Comparison of ENCODE assay signal across 19 cellular contexts in genomic region chr2:186027922-186028321, GRCh38.
A peak's percentile ranks its signal among the peaks of the same experiment; 100 is the strongest.
DNase-seq lines count a peak whose midpoint lies in the region; ATAC-seq and TF ChIP-seq lines count a peak whose summit lies in the region.
"Had no signal": no experiment of that assay in that cellular context is flagged by ENCODE, and none has a peak within 500 bp of the region (broad histone marks: within the 10 kb centered on the region; RNA-seq: fewer than 3 reads in every experiment).

No MANE protein-coding gene starts in this region.

- H3K4me1 ChIP-seq in neural progenitor cell, result no peaks in the 10 kb centered on the region
- H3K4me1 ChIP-seq: body of pancreas, colonic mucosa had no signal

- H3K36me3 Mint-ChIP-seq in neural progenitor cell (no peaks in the 10 kb centered on the region), HFFc6 (ENCODE audit: low read depth) (no peaks in the 10 kb centered on the region)

- peak; percentile 59 for ATAC-seq in GM18907 (IDR thresholded peaks at IDR 0.05; ENCODE audit: unreplicated experiment)
- ATAC-seq in HG02642 (IDR thresholded peaks at IDR 0.05; ENCODE audit: poor library complexity, unreplicated experiment), result peak; percentile 38
- ATAC-seq in HG03442 (IDR thresholded peaks at IDR 0.05; ENCODE audit: unreplicated experiment), result peak; percentile 69
- ATAC-seq in HG03097 (IDR thresholded peaks at IDR 0.05; ENCODE audit: low FRiP score, unreplicated experiment), result no peak
- ATAC-seq: body of pancreas had no signal

- peak overlapping the region; percentile 1 for H3K27ac ChIP-seq in neural progenitor cell
- no peak overlapping the region for H3K27ac ChIP-seq in dorsolateral prefrontal cortex
- H3K27ac ChIP-seq: body of pancreas, colonic mucosa, GM23248, VCaP had no signal

- no peaks in the 10 kb centered on the region for H3K9me3 ChIP-seq in neural progenitor cell (ENCODE audit: low read depth)
- H3K9me3 ChIP-seq: body of pancreas, colonic mucosa had no signal

- H3K4me3 Mint-ChIP-seq in neural progenitor cell (no peak overlapping the region), HFFc6 (no peak overlapping the region)
- H3K4me3 Mint-ChIP-seq: activated naive CD8-positive, alpha-beta T cell; activated T-cell treated with anti-CD3 and anti-CD28 coated beads, Interleukin-2, amount 50 U/mL, for 24 hours; nephron progenitor cell had no signal

- H3K27ac Mint-ChIP-seq in neural progenitor cell (no peak overlapping the region), HFFc6 (no peak overlapping the region)
- H3K27ac Mint-ChIP-seq: activated naive CD8-positive, alpha-beta T cell; activated T-cell treated with anti-CD3 and anti-CD28 coated beads, Interleukin-2, amount 50 U/mL, for 24 hours; nephron progenitor cell had no signal

- H3K4me1 Mint-ChIP-seq in neural progenitor cell (no peaks in the 10 kb centered on the region), HFFc6 (ENCODE audit: low read depth) (no peaks in the 10 kb centered on the region)

- intact Hi-C loops in dorsolateral prefrontal cortex (cut with DNase I), result no loop called here

- H2AFZ ChIP-seq in neural progenitor cell (replicated peaks), result no peak overlapping the region
- H2AFZ ChIP-seq: GM23248 had no signal

- H3K27me3 ChIP-seq in neural progenitor cell, result no peaks in the 10 kb centered on the region
- no peaks in the 10 kb centered on the region for H3K27me3 ChIP-seq in dorsolateral prefrontal cortex
- H3K27me3 ChIP-seq: body of pancreas, colonic mucosa had no signal

- H3K9me3 Mint-ChIP-seq in neural progenitor cell (no peaks in the 10 kb centered on the region), HFFc6 (peaks cover 20% of the 10 kb centered on the region)
- H3K9me3 Mint-ChIP-seq: activated T-cell treated with anti-CD3 and anti-CD28 coated beads, Interleukin-2, amount 50 U/mL, for 24 hours; nephron progenitor cell had no signal

- no peak overlapping the region for H3K4me2 ChIP-seq in neural progenitor cell

- H4K20me1 ChIP-seq in neural progenitor cell (ENCODE audit: low read depth), result no peaks in the 10 kb centered on the region

- no peak for DNase-seq in neural progenitor cell (ENCODE audit: low spot score)
- DNase-seq in HFFc6, result no peak
- DNase-seq in dorsolateral prefrontal cortex, result no peak
- DNase-seq: activated CD4-positive, alpha-beta T cell treated with anti-CD3 and anti-CD28 coated beads, Interleukin-2, amount 50 U/mL, for 48 hours; activated T-cell treated with anti-CD3 and anti-CD28 coated beads, Interleukin-2, amount 50 U/mL, for 24 hours; body of pancreas; colonic mucosa; GM23248; KBM-7; mesendoderm; NCI-H82; nephron progenitor cell; T-helper 1 cell had no signal

- H3K4me3 ChIP-seq in neural progenitor cell, result no peak overlapping the region
- H3K4me3 ChIP-seq in dorsolateral prefrontal cortex, result no peak overlapping the region
- H3K4me3 ChIP-seq: body of pancreas, colonic mucosa, GM23248 had no signal

- H3F3A ChIP-seq in neural progenitor cell (ENCODE audit: low read depth), result no peaks in the 10 kb centered on the region

- no peaks in the 10 kb centered on the region for H3K79me2 ChIP-seq in neural progenitor cell (ENCODE audit: low read depth)

- no peaks in the 10 kb centered on the region for H3K27me3 Mint-ChIP-seq in neural progenitor cell (ENCODE audit: insufficient read depth, low read depth)
- no peaks in the 10 kb centered on the region; the same call in 1 of the 2 replicates for H3K27me3 Mint-ChIP-seq in HFFc6 (ENCODE audit: insufficient read depth)
- H3K27me3 Mint-ChIP-seq: activated naive CD8-positive, alpha-beta T cell; activated T-cell treated with anti-CD3 and anti-CD28 coated beads, Interleukin-2, amount 50 U/mL, for 24 hours had no signal

- H3K36me3 ChIP-seq in neural progenitor cell, result no peaks in the 10 kb centered on the region
- H3K36me3 ChIP-seq: colonic mucosa had no signal

- no peak overlapping the region for H3K9ac ChIP-seq in neural progenitor cell
- H3K9ac ChIP-seq: GM23248 had no signal

- TF ChIP-seq CTCF in neural progenitor cell (IDR thresholded peaks at IDR 0.05), result no peak
- TF ChIP-seq CTCF in HFFc6 (IDR thresholded peaks at IDR 0.05), result no peak
- TF ChIP-seq CTCF in dorsolateral prefrontal cortex (IDR thresholded peaks at IDR 0.05 in 54 of 56, conservative IDR thresholded peaks at IDR 0.05 in 2 of 56; ENCODE audit: low read depth in 1 of 56, partially characterized antibody in 56 of 56), result no peak
